In the genomic region with DNA sequence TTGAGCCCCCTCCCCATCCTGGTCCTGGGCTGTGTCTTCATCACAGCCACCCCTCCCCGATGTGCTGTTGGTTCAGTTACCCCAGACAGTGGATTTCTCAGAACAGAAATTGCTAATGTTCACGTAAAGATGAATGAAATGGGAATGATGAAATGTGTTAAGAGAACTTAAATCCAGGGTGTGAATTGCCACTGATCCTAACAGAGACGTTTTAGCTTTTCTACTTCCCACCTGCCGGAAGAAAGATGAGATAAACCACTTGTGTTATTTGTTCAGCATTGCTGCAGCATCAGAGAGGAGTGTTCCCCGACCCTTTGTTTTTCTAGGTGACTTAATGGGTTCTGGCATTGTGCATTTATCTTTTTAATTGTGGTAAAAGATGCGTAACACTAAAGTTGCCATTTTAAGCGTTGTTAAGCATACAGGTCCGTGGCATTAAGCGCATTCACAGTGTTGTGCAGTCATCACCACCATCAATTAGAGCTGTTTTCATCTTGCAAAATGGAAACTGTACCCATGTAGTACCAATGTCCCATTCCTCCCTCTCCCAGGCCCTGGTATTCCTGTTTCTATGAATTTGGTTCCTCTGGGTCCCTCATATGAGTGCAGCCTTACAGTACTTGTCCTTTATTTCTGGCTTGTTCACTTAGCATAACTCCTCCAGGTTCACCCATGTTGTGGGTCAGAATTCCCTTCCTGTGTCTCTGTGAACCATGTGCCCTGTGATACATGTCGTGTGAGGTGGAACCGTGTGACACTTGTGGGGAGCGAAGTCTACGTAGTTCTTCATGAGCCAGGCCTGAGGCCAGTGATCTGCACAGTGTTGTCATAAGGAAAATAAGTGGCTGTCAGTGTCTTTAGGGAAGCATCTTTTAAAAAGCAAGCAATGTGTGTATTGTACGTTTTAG, we compare ENCODE assay signal across 17 cellular contexts.
DNase-seq lines count a peak whose midpoint lies in the region; ATAC-seq and TF ChIP-seq lines count a peak whose summit lies in the region.
"Had no signal": no experiment of that assay in that cellular context is flagged by ENCODE, and none has a peak within 500 bp of the region (broad histone marks: within the 10 kb centered on the region; RNA-seq: fewer than 3 reads in every experiment).

No MANE protein-coding gene starts in this region.

- CTCF ChIA-PET in WTC11 (lab: Charles Lee): interaction anchor here (0.6 kb wide), 1 partner anchor 23 kb away, joined by 3 read pairs; no protein-coding TSS in a partner anchor

- H3K4me1 Mint-ChIP-seq in WTC11: peaks cover 57% of the 10 kb centered on the region

- H3K4me1 ChIP-seq in transverse colon: peaks cover 16 to 55% (median 25%) of the 10 kb centered on the region in 4 donors

- TF ChIP-seq POLR2A in transverse colon (IDR thresholded peaks at IDR 0.05): no peak

- peak; percentile 19 for DNase-seq in activated CD8-positive, alpha-beta memory T cell treated with anti-CD3 and anti-CD28 coated beads for 24 hours
- no peak for DNase-seq in activated CD8-positive, alpha-beta memory T cell treated with anti-CD3 and anti-CD28 coated beads, Interleukin-2, amount 50 U/mL, for 4 hours
- DNase-seq in NCI-H2029 treated with DMSO at 0.1 percent for 48 hours (lab: John Stamatoyannopoulos, UW): peak; percentile 90
- peak; percentile 86 for DNase-seq in SHP77 treated with DMSO at 0.1 percent for 48 hours (lab: John Stamatoyannopoulos, UW)
- no peak for DNase-seq in transverse colon
- DNase-seq in WTC11 (ENCODE audit: low spot score): no peak
- no peak for DNase-seq in EL
- DNase-seq: CD4-positive, CD25-positive, alpha-beta regulatory T cell; cerebellar nuclear complex; left lung; SK-N-SH; stimulated activated CD4-positive, alpha-beta T cell treated with anti-CD3 and anti-CD28 coated beads, Interleukin-4, amount 100 ng/mL, for 24 hours; WERI-Rb-1 had no signal

- intact Hi-C loops in transverse colon (cut with DNase I; ENCODE audit: low total_unique reads): no loop called here

- H3K36me3 ChIP-seq in transverse colon: no peaks in the 10 kb centered on the region
- H3K36me3 ChIP-seq: left lung had no signal

- ATAC-seq in HG02571 (IDR thresholded peaks at IDR 0.05; ENCODE audit: unreplicated experiment) (no peak), WTC11 (no peak)
- ATAC-seq: left lung; naive thymus-derived CD8-positive, alpha-beta T cell; stimulated activated memory B cell treated with anti-CD40 and anti-IgM and Interleukin-4, amounts not matched to agents 10 μg/mL and 1 μg/mL and 100 μg/mL, for 72 hours had no signal

- H3K27ac Mint-ChIP-seq in WTC11: no peak overlapping the region; the same call in 1 of the 2 replicates
- H3K27ac Mint-ChIP-seq: stimulated activated memory B cell treated with anti-CD40 and anti-IgM and Interleukin-4, amounts not matched to agents 10 μg/mL and 1 μg/mL and 100 μg/mL, for 72 hours had no signal

- 82 to 89% methylated on average over 12 to 14 of the region's 14 CpGs for WGBS in transverse colon (ENCODE audit: low coverage in 1 of 2), 2 donors

- in situ Hi-C loops in transverse colon (cut with MboI; ENCODE audit: low pct_ligation_motif_present in 1 of 4, low pct_unique_long_range_greater_than_20kb in 1 of 4, low sequenced_read_pairs in 3 of 4): no loop called here

- no peaks in the 10 kb centered on the region for H3K27me3 Mint-ChIP-seq in WTC11 (ENCODE audit: low read depth)
- H3K27me3 Mint-ChIP-seq: CD4-positive, CD25-positive, alpha-beta regulatory T cell; naive thymus-derived CD8-positive, alpha-beta T cell; stimulated activated memory B cell treated with anti-CD40 and anti-IgM and Interleukin-4, amounts not matched to agents 10 μg/mL and 1 μg/mL and 100 μg/mL, for 72 hours had no signal

- no peak for TF ChIP-seq EP300 in transverse colon (IDR thresholded peaks at IDR 0.05; ENCODE audit: low read depth)

- H3K36me3 Mint-ChIP-seq in WTC11: peaks cover 20% of the 10 kb centered on the region

- no peaks in the 10 kb centered on the region for H3K27me3 ChIP-seq in transverse colon
- H3K27me3 ChIP-seq: left lung had no signal

- no peak overlapping the region for H3K4me3 Mint-ChIP-seq in WTC11
- H3K4me3 Mint-ChIP-seq: CD4-positive, CD25-positive, alpha-beta regulatory T cell; stimulated activated memory B cell treated with anti-CD40 and anti-IgM and Interleukin-4, amounts not matched to agents 10 μg/mL and 1 μg/mL and 100 μg/mL, for 72 hours had no signal

- peak overlapping the region in 3 of 4 donors; percentile 45 to 75 (median 65) for H3K27ac ChIP-seq in transverse colon
- H3K27ac ChIP-seq: epithelial cell of prostate, WERI-Rb-1 had no signal

- H3K4me3 ChIP-seq in transverse colon: no peak overlapping the region
- H3K4me3 ChIP-seq: left lung had no signal

- POLR2A ChIA-PET in WTC11 (lab: Charles Lee): no interaction called here

- peaks cover 13% of the 10 kb centered on the region for H3K9me3 Mint-ChIP-seq in WTC11

- no peaks in the 10 kb centered on the region for H3K9me3 ChIP-seq in transverse colon
- H3K9me3 ChIP-seq: left lung, SK-N-SH had no signal

- no peak for TF ChIP-seq CTCF in transverse colon (IDR thresholded peaks at IDR 0.05)
- no peak for TF ChIP-seq CTCF in WTC11 (IDR thresholded peaks at IDR 0.05)

TF ChIP-seq in WTC11, 78 proteins besides CTCF, POLR2A, EP300 and RAD21 (continues in another document):
- TF ChIP-seq, protein P1, sequence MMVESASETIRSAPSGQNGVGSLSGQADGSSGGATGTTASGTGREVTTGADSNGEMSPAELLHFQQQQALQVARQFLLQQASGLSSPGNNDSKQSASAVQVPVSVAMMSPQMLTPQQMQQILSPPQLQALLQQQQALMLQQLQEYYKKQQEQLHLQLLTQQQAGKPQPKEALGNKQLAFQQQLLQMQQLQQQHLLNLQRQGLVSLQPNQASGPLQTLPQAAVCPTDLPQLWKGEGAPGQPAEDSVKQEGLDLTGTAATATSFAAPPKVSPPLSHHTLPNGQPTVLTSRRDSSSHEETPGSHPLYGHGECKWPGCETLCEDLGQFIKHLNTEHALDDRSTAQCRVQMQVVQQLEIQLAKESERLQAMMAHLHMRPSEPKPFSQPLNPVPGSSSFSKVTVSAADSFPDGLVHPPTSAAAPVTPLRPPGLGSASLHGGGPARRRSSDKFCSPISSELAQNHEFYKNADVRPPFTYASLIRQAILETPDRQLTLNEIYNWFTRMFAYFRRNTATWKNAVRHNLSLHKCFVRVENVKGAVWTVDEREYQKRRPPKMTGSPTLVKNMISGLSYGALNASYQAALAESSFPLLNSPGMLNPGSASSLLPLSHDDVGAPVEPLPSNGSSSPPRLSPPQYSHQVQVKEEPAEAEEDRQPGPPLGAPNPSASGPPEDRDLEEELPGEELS (CRISPR knock-in tag; IDR thresholded peaks at IDR 0.05): no peak
- TF ChIP-seq, protein P2, sequence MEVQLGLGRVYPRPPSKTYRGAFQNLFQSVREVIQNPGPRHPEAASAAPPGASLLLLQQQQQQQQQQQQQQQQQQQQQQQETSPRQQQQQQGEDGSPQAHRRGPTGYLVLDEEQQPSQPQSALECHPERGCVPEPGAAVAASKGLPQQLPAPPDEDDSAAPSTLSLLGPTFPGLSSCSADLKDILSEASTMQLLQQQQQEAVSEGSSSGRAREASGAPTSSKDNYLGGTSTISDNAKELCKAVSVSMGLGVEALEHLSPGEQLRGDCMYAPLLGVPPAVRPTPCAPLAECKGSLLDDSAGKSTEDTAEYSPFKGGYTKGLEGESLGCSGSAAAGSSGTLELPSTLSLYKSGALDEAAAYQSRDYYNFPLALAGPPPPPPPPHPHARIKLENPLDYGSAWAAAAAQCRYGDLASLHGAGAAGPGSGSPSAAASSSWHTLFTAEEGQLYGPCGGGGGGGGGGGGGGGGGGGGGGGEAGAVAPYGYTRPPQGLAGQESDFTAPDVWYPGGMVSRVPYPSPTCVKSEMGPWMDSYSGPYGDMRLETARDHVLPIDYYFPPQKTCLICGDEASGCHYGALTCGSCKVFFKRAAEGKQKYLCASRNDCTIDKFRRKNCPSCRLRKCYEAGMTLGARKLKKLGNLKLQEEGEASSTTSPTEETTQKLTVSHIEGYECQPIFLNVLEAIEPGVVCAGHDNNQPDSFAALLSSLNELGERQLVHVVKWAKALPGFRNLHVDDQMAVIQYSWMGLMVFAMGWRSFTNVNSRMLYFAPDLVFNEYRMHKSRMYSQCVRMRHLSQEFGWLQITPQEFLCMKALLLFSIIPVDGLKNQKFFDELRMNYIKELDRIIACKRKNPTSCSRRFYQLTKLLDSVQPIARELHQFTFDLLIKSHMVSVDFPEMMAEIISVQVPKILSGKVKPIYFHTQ (CRISPR knock-in tag; IDR thresholded peaks at IDR 0.05): no peak
- TF ChIP-seq, protein P3, sequence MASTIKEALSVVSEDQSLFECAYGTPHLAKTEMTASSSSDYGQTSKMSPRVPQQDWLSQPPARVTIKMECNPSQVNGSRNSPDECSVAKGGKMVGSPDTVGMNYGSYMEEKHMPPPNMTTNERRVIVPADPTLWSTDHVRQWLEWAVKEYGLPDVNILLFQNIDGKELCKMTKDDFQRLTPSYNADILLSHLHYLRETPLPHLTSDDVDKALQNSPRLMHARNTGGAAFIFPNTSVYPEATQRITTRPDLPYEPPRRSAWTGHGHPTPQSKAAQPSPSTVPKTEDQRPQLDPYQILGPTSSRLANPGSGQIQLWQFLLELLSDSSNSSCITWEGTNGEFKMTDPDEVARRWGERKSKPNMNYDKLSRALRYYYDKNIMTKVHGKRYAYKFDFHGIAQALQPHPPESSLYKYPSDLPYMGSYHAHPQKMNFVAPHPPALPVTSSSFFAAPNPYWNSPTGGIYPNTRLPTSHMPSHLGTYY (CRISPR knock-in tag; IDR thresholded peaks at IDR 0.05): no peak
- no peak for TF ChIP-seq ZNF317 (CRISPR knock-in tag; IDR thresholded peaks at IDR 0.05; ENCODE audit: borderline replicate concordance, low read depth)
- TF ChIP-seq NFE2L1 (CRISPR knock-in tag; IDR thresholded peaks at IDR 0.05): no peak

Comparison
In these comparisons a context has a peak if more than half of its experiments do, and no peak if none do; other contexts are left out.
1. DNase-seq: peak in activated CD8-positive, alpha-beta memory T cell treated with anti-CD3 and anti-CD28 coated beads for 24 hours (single experiment), NCI-H2029 treated with DMSO at 0.1 percent for 48 hours (single experiment) and SHP77 treated with DMSO at 0.1 percent for 48 hours (single experiment); none in activated CD8-positive, alpha-beta memory T cell treated with anti-CD3 and anti-CD28 coated beads, Interleukin-2, amount 50 U/mL, for 4 hours (single experiment), transverse colon (single experiment), WTC11 (single experiment) and EL (single experiment).